8 cellular contexts compared by ENCODE assay signal in genomic region chr6:120200853-120201252, GRCh38.
"Had no signal": no experiment of that assay in that cellular context is flagged by ENCODE, and none has a peak within 500 bp of the region (broad histone marks: within the 10 kb centered on the region; RNA-seq: fewer than 3 reads in every experiment).

No MANE protein-coding gene starts in this region.

- FAIRE-seq: K562 had no signal

- ATAC-seq: HCT116, K562 had no signal

- H3K36me3 ChIP-seq: HAP-1 had no signal

- H3K9me3 ChIP-seq: HAP-1 had no signal

- H3K4me3 ChIP-seq: HAP-1, K562 had no signal

- H3K4me1 ChIP-seq: HAP-1 had no signal

- H3K27ac ChIP-seq: HL-60 had no signal

- DNase-seq: GOT3, HFFc6, IMR-90, KG1 had no signal
